ENCODE assay signal across 15 cellular contexts in genomic region chr12:49966511-49967041, GRCh38. TPM values are rescaled to one million over a fixed set of nuclear protein-coding genes. Genes with fewer than 3 reads are reported as not detected.
DNase-seq lines count a peak whose midpoint lies in the region; ATAC-seq and TF ChIP-seq lines count a peak whose summit lies in the region.
"Had no signal": no experiment of that assay in that cellular context is flagged by ENCODE, and none has a peak within 500 bp of the region (broad histone marks: within the 10 kb centered on the region; RNA-seq: fewer than 3 reads in every experiment).

No MANE protein-coding gene starts in this region.

- H3K9me3 Mint-ChIP-seq in CD14-positive monocyte (peaks cover 0 to 5% (median 2%) of the 10 kb centered on the region in 7 donors), naive B cell (no peaks in the 10 kb centered on the region)

- no peaks in the 10 kb centered on the region for H3K9me3 ChIP-seq in Panc1 (ENCODE audit: control insufficient read depth, insufficient read depth, low read depth, low read length)
- H3K9me3 ChIP-seq: adrenal gland, uterus had no signal

- no peaks in the 10 kb centered on the region for H3K36me3 Mint-ChIP-seq in CD14-positive monocyte
- no peaks in the 10 kb centered on the region for H3K36me3 Mint-ChIP-seq in naive B cell

- DNase-seq in CD14-positive monocyte (ENCODE audit: low spot score) (no peak), GM13977 (ENCODE audit: low spot score) (no peak), Panc1 (ENCODE audit: low read depth, low spot score) (no peak), naive B cell (no peak), MV-4-11 (lab: John Stamatoyannopoulos, UW) (no peak), cardiac septum (ENCODE audit: low spot score) (no peak), retina (no peak)
- DNase-seq in central memory CD4-positive, alpha-beta T cell: no peak

- H3K27ac Mint-ChIP-seq in CD14-positive monocyte (peak overlapping the region in 1 of 7 donors; percentile 8), naive B cell (peak overlapping the region in 1 of 6 donors; percentile 49)

- no peak for TF ChIP-seq CTCF in CD14-positive monocyte (IDR thresholded peaks at IDR 0.05)
- TF ChIP-seq CTCF in GM13977 (IDR thresholded peaks at IDR 0.05; ENCODE audit: extremely low read depth, insufficient read depth, missing control alignments): peak; percentile 8
- no peak for TF ChIP-seq CTCF in Panc1 (IDR thresholded peaks at IDR 0.05)

- H3K27me3 Mint-ChIP-seq in CD14-positive monocyte (ENCODE audit: low read depth in 3 of 3) (peaks cover 51 to 60% (median 52%) of the 10 kb centered on the region in 3 donors), naive B cell (peaks cover 17 to 52% (median 50%) of the 10 kb centered on the region in 3 donors)

- peaks cover 19% of the 10 kb centered on the region for H3K4me1 ChIP-seq in Panc1 (ENCODE audit: control insufficient read depth, insufficient read depth, low read length)

- in situ Hi-C loops in GM13977 (cut with MboI; ENCODE audit: low pct_unique_long_range_greater_than_20kb, low sequenced_read_pairs, unreplicated experiment): loop anchor here (10.0 kb wide), 1 partner anchor 88 kb away; the partner anchor contains the start of gene ASIC1
- in situ Hi-C loops in Panc1 (cut with HindIII; ENCODE audit: low pct_unique_long_range_greater_than_20kb, low sequenced_read_pairs): no loop called here

- H3K4me3 Mint-ChIP-seq in CD14-positive monocyte: peak overlapping the region; percentile 2 to 21
- H3K4me3 Mint-ChIP-seq in naive B cell: peak overlapping the region in 5 of 8 donors; percentile 41 to 83 (median 81)

- H3K36me3 ChIP-seq in Panc1 (ENCODE audit: control insufficient read depth, insufficient read depth, low read length): no peaks in the 10 kb centered on the region
- H3K36me3 ChIP-seq: adrenal gland, uterus had no signal

- CTCF ChIA-PET in Panc1 (lab: Charles Lee): interaction anchor here (0.5 to 2.8 kb wide), 12 partner anchors 21 to 348 kb away, joined by 3 to 30 read pairs (median 6); partner anchors contain the start of genes COX14 and SMARCD1

- H3K4me3 ChIP-seq in Panc1 (ENCODE audit: low read depth in 2 of 2, low read length in 2 of 2): no peak overlapping the region; a peak in 1 of 4 replicates
- H3K4me3 ChIP-seq: uterus had no signal

- H3K4me1 Mint-ChIP-seq in CD14-positive monocyte (peaks cover 12% of the 10 kb centered on the region), naive B cell (peaks cover 6 to 12% (median 10%) of the 10 kb centered on the region in 3 donors)

- intact Hi-C loops in CD14-positive monocyte (cut with micrococcal nuclease) (loop anchor here (1.0 to 10.0 kb wide), 5 partner anchors 90 to 210 kb away; partner anchors contain the start of gene ASIC1 (in 2 of the 2)), Panc1 (cut with micrococcal nuclease; ENCODE audit: unreplicated experiment) (loop anchor here (1.0 to 5.0 kb wide), 2 partner anchors 91 to 104 kb away; partner anchors contain the start of gene ASIC1), cardiac septum (cut with DNase I) (loop anchor here (2.0 to 10.0 kb wide), 3 partner anchors 90 to 192 kb away; partner anchors contain the start of gene ASIC1)

- POLR2A ChIA-PET in Panc1 (lab: Charles Lee): no interaction called here

- no peaks in the 10 kb centered on the region for H3K27me3 ChIP-seq in Panc1 (ENCODE audit: control insufficient read depth, insufficient read depth, low read length)
- H3K27me3 ChIP-seq: uterus had no signal

- ATAC-seq in Panc1: peak; percentile 32
- ATAC-seq in naive B cell (ENCODE audit: low read depth in 2 of 2): no peak

- BruUV-seq in Panc1 (replicated peaks; lab: Mats Ljungman, UMichigan): no TSS peak

- H3K27ac ChIP-seq in Panc1 (ENCODE audit: low read length): peak overlapping the region; percentile 71
- H3K27ac ChIP-seq: adrenal gland, uterus had no signal

RNA-seq across cellular contexts. Expression of gene AQP5, which starts 4.9 kb away (rescaled TPM):
- polyA plus RNA-seq in CD14-positive monocyte (not detected), naive B cell (ENCODE audit: low read depth in 6 of 6) (not detected)
- total RNA-seq in Panc1 (2021; ENCODE audit: unreplicated experiment) (0.72 TPM), cardiac septum (not detected)
- polyA plus RNA-seq in Panc1 (2012; ENCODE audit: insufficient read length): 0.16 TPM
- total RNA-seq: epithelial cell of proximal tubule, smooth muscle cell had no signal
- polyA plus RNA-seq: BJ, mammary epithelial cell, smooth muscle cell had no signal

RNA-seq across cellular contexts. Expression of gene AQP6, which starts 6.2 kb away (rescaled TPM):
- polyA plus RNA-seq in CD14-positive monocyte: not detected
- total RNA-seq in Panc1 (2021; ENCODE audit: unreplicated experiment): 0.31 TPM
- polyA plus RNA-seq in Panc1 (2012; ENCODE audit: insufficient read length): 0.17 TPM
- not detected for polyA plus RNA-seq in naive B cell (ENCODE audit: low read depth in 6 of 6)
- not detected for total RNA-seq in cardiac septum
- total RNA-seq: epithelial cell of proximal tubule, smooth muscle cell had no signal
- polyA plus RNA-seq: BJ, smooth muscle cell had no signal

RNA-seq across cellular contexts. Expression of gene AQP2, which starts 16.0 kb away (rescaled TPM):
- polyA plus RNA-seq in CD14-positive monocyte (not detected), naive B cell (ENCODE audit: low read depth in 6 of 6) (not detected)
- total RNA-seq in Panc1 (2021; ENCODE audit: unreplicated experiment) (0.36 TPM), cardiac septum (not detected)
- not detected for polyA plus RNA-seq in Panc1 (2012; ENCODE audit: insufficient read length)
- total RNA-seq: epithelial cell of proximal tubule, mammary epithelial cell, occipital lobe, uterus had no signal
- polyA plus RNA-seq: BJ, mammary epithelial cell had no signal

RNA-seq across cellular contexts. Expression of gene RACGAP1, which starts 58.7 kb away (rescaled TPM):
- polyA plus RNA-seq in CD14-positive monocyte: 1 to 10 TPM; 3.1 to 3.6 TPM
- 147 TPM for total RNA-seq in Panc1 (2021; ENCODE audit: unreplicated experiment)
- 63.2 TPM for polyA plus RNA-seq in Panc1 (2012; ENCODE audit: insufficient read length)
- polyA plus RNA-seq in naive B cell (ENCODE audit: low read depth in 6 of 6): 1 to 10 TPM in 5 of 6 donors, not detected in 1; 4.7 to 9.0 (median 8.7) TPM
- 2.6 TPM for total RNA-seq in cardiac septum
